Comparison of ENCODE assay signal across 8 cellular contexts in genomic region chr17:51122473-51123115, GRCh38. TPM values are rescaled to one million over a fixed set of nuclear protein-coding genes. Genes with fewer than 3 reads are reported as not detected.
DNase-seq lines count a peak whose midpoint lies in the region; ATAC-seq and TF ChIP-seq lines count a peak whose summit lies in the region.
"Not testable (repeated sequence)": the region's sequence is repeated elsewhere in the genome, so short reads cannot be mapped to it uniquely, and the experiment has no call there.

No MANE protein-coding gene starts in this region.

- H3K27ac ChIP-seq in AG04450 (ENCODE audit: low read depth, low read length) (peak overlapping the region; percentile 98), HUES48 (ENCODE audit: low read depth, low read length) (peak overlapping the region; percentile 99), left lung (peak overlapping the region; percentile 93 to 99), neutrophil (peak overlapping the region; percentile 100)
- H3K27ac ChIP-seq in endodermal cell (ENCODE audit: low read depth, low read length): not testable (repeated sequence)

- not testable (repeated sequence) for H3K9me3 Mint-ChIP-seq in WTC11; activated naive CD4-positive, alpha-beta T cell treated with anti-CD3 and anti-CD28 coated beads, Interleukin-2, amount 50 U/mL, for 24 hours; endodermal cell; stimulated activated memory B cell treated with anti-CD40 and anti-IgM and Interleukin-4, amounts not matched to agents 10 μg/mL and 1 μg/mL and 100 μg/mL, for 72 hours

- H3K4me3 Mint-ChIP-seq in WTC11: peak overlapping the region; percentile 96
- H3K4me3 Mint-ChIP-seq in activated naive CD4-positive, alpha-beta T cell treated with anti-CD3 and anti-CD28 coated beads, Interleukin-2, amount 50 U/mL, for 24 hours: peak overlapping the region; percentile 89
- H3K4me3 Mint-ChIP-seq in endodermal cell: peak overlapping the region; percentile 82
- not testable (repeated sequence) for H3K4me3 Mint-ChIP-seq in stimulated activated memory B cell treated with anti-CD40 and anti-IgM and Interleukin-4, amounts not matched to agents 10 μg/mL and 1 μg/mL and 100 μg/mL, for 72 hours

- peaks cover 24% of the 10 kb centered on the region for H3K4me1 Mint-ChIP-seq in WTC11
- H3K4me1 Mint-ChIP-seq in activated naive CD4-positive, alpha-beta T cell treated with anti-CD3 and anti-CD28 coated beads, Interleukin-2, amount 50 U/mL, for 24 hours: peaks cover 43% of the 10 kb centered on the region
- peaks cover 15% of the 10 kb centered on the region for H3K4me1 Mint-ChIP-seq in endodermal cell
- H3K4me1 Mint-ChIP-seq in stimulated activated memory B cell treated with anti-CD40 and anti-IgM and Interleukin-4, amounts not matched to agents 10 μg/mL and 1 μg/mL and 100 μg/mL, for 72 hours: peaks cover 48% of the 10 kb centered on the region

- not testable (repeated sequence) for ATAC-seq in WTC11; left lung; stimulated activated memory B cell treated with anti-CD40 and anti-IgM and Interleukin-4, amounts not matched to agents 10 μg/mL and 1 μg/mL and 100 μg/mL, for 72 hours

- DNase-seq in AG04450 (ENCODE audit: low read depth, low spot score); WTC11 (ENCODE audit: low spot score); endodermal cell; left lung: not testable (repeated sequence)

- not testable (repeated sequence) for H3K36me3 ChIP-seq in HUES48 (ENCODE audit: control insufficient read depth, insufficient read depth, low read length); endodermal cell (ENCODE audit: control insufficient read depth, insufficient read depth, low read length); left lung; neutrophil

- not testable (repeated sequence) for H3K27me3 Mint-ChIP-seq in WTC11 (ENCODE audit: low read depth); activated naive CD4-positive, alpha-beta T cell treated with anti-CD3 and anti-CD28 coated beads, Interleukin-2, amount 50 U/mL, for 24 hours; endodermal cell (ENCODE audit: insufficient read depth); stimulated activated memory B cell treated with anti-CD40 and anti-IgM and Interleukin-4, amounts not matched to agents 10 μg/mL and 1 μg/mL and 100 μg/mL, for 72 hours

- not testable (repeated sequence) for H3K9me3 ChIP-seq in AG04450 (ENCODE audit: control insufficient read depth, insufficient read depth, low read length); HUES48 (ENCODE audit: control insufficient read depth, insufficient read depth, low read length); endodermal cell (ENCODE audit: control insufficient read depth, low read length); left lung; neutrophil

- H3K36me3 Mint-ChIP-seq in WTC11; activated naive CD4-positive, alpha-beta T cell treated with anti-CD3 and anti-CD28 coated beads, Interleukin-2, amount 50 U/mL, for 24 hours; endodermal cell (ENCODE audit: low read depth); stimulated activated memory B cell treated with anti-CD40 and anti-IgM and Interleukin-4, amounts not matched to agents 10 μg/mL and 1 μg/mL and 100 μg/mL, for 72 hours: not testable (repeated sequence)

- 88 to 95% methylated on average over 6 to 10 of the region's 10 CpGs for WGBS in endodermal cell (ENCODE audit: insufficient coverage in 1 of 2, insufficient read length in 1 of 2), 2 experiments

- H3K4me3 ChIP-seq in AG04450 (ENCODE audit: low read depth, low read length): not testable (repeated sequence)
- peak overlapping the region; percentile 92 for H3K4me3 ChIP-seq in HUES48 (ENCODE audit: low read depth, low read length)
- peak overlapping the region; percentile 93 for H3K4me3 ChIP-seq in endodermal cell (ENCODE audit: low read length)
- H3K4me3 ChIP-seq in left lung: peak overlapping the region in 1 of 2 donors; percentile 93
- peak overlapping the region in 1 of 2 experiments; percentile 81 for H3K4me3 ChIP-seq in neutrophil (ENCODE audit: low read depth in 1 of 2, low read length in 1 of 2)

- CTCF ChIA-PET in AG04450 (lab: Charles Lee): interaction anchor here (0.7 kb wide), 1 partner anchor 157 kb away, joined by 3 read pairs; no protein-coding TSS in a partner anchor
- CTCF ChIA-PET in WTC11 (lab: Charles Lee): interaction anchor here (1.0 kb wide), 1 partner anchor 43 kb away, joined by 3 read pairs; the partner anchor contains the start of gene NME2

- POLR2A ChIA-PET in AG04450 (lab: Yijun Ruan, JAX): not testable (repeated sequence)
- POLR2A ChIA-PET in WTC11 (lab: Charles Lee): interaction anchor here (1.0 kb wide), 1 partner anchor 31 kb away, joined by 4 read pairs; the partner anchor contains the start of gene NME1

- H3K27me3 ChIP-seq in AG04450 (ENCODE audit: control insufficient read depth, insufficient read depth, low read length); HUES48 (ENCODE audit: control insufficient read depth, insufficient read depth, low read length); endodermal cell (ENCODE audit: control insufficient read depth, insufficient read depth, low read length, poor library complexity, severe bottlenecking); left lung; neutrophil: not testable (repeated sequence)

- peak overlapping the region; percentile 99 for H3K27ac Mint-ChIP-seq in WTC11
- peak overlapping the region; percentile 98 for H3K27ac Mint-ChIP-seq in activated naive CD4-positive, alpha-beta T cell treated with anti-CD3 and anti-CD28 coated beads, Interleukin-2, amount 50 U/mL, for 24 hours
- peak overlapping the region; percentile 99 for H3K27ac Mint-ChIP-seq in endodermal cell
- peak overlapping the region; percentile 97 for H3K27ac Mint-ChIP-seq in stimulated activated memory B cell treated with anti-CD40 and anti-IgM and Interleukin-4, amounts not matched to agents 10 μg/mL and 1 μg/mL and 100 μg/mL, for 72 hours

- TF ChIP-seq CTCF in AG04450 (IDR thresholded peaks at IDR 0.05; ENCODE audit: low read depth, low read length); WTC11 (IDR thresholded peaks at IDR 0.05); endodermal cell (conservative IDR thresholded peaks at IDR 0.05); left lung (IDR thresholded peaks at IDR 0.05); neutrophil (IDR thresholded peaks at IDR 0.05): not testable (repeated sequence)

- H3K4me1 ChIP-seq in HUES48 (ENCODE audit: control insufficient read depth, insufficient read depth, low read length) (peaks cover 13% of the 10 kb centered on the region), left lung (peaks cover 15 to 48% of the 10 kb centered on the region in 2 donors), neutrophil (ENCODE audit: control insufficient read depth in 1 of 2, insufficient read depth in 1 of 2, low read depth in 1 of 2, low read length in 1 of 2) (peaks cover 27 to 36% of the 10 kb centered on the region in 2 experiments)
- not testable (repeated sequence) for H3K4me1 ChIP-seq in endodermal cell (ENCODE audit: control insufficient read depth, insufficient read depth, low read length)

- intact Hi-C loops in left lung (cut with DNase I): not testable (repeated sequence)

- H3K9ac ChIP-seq in HUES48 (ENCODE audit: low read depth, low read length): peak overlapping the region; percentile 86
- H3K9ac ChIP-seq in endodermal cell (ENCODE audit: extremely low read depth, low read length, poor library complexity, severe bottlenecking): not testable (repeated sequence)

RNA-seq across cellular contexts. Expression of gene SPAG9, which starts 1.9 kb away (rescaled TPM):
- 31.4 and 42.1 TPM in 2 replicates for polyA plus RNA-seq in AG04450 (2011; rRNA removed)
- polyA minus RNA-seq in AG04450 (2011; rRNA and poly(A)+ RNA removed): 47.6 and 62.3 TPM in 2 replicates
- total RNA-seq in WTC11 (2021) (39.6 to 51.9 TPM (median 41.4 TPM) in 3 replicates), endodermal cell (10 to 100 TPM; 64.8 to 77.7 TPM), left lung (100 to 1,000 TPM; 105 to 116 TPM)
- 140 TPM for polyA plus RNA-seq in endodermal cell (2013, experiment 1 of 2)
- 131 TPM for polyA plus RNA-seq in endodermal cell (2013, experiment 2 of 2)

RNA-seq across cellular contexts. Expression of gene NME1, which starts 30.8 kb away (rescaled TPM):
- 271 and 350 TPM in 2 replicates for polyA plus RNA-seq in AG04450 (2011; rRNA removed)
- polyA minus RNA-seq in AG04450 (2011; rRNA and poly(A)+ RNA removed): 61.7 and 69.7 TPM in 2 replicates
- total RNA-seq in WTC11 (2021) (210 to 238 TPM (median 210 TPM) in 3 replicates), endodermal cell (100 to 1,000 TPM in 1 of 2 donors, 10 to 100 TPM in 1; 99.6 to 107 TPM), left lung (100 to 1,000 TPM in 1 of 2 donors, 10 to 100 TPM in 1; 66.8 to 131 TPM)
- 134 TPM for polyA plus RNA-seq in endodermal cell (2013, experiment 1 of 2)
- 136 TPM for polyA plus RNA-seq in endodermal cell (2013, experiment 2 of 2)

RNA-seq across cellular contexts. Expression of gene NME2, which starts 43.6 kb away (rescaled TPM):
- polyA plus RNA-seq in AG04450 (2011; rRNA removed): 823 and 851 TPM in 2 replicates
- 155 and 157 TPM in 2 replicates for polyA minus RNA-seq in AG04450 (2011; rRNA and poly(A)+ RNA removed)
- total RNA-seq in WTC11 (2021) (746 to 781 TPM (median 746 TPM) in 3 replicates), endodermal cell (100 to 1,000 TPM; 560 to 707 TPM), left lung (100 to 1,000 TPM; 451 to 546 TPM)
- 337 TPM for polyA plus RNA-seq in endodermal cell (2013, experiment 1 of 2)
- 326 TPM for polyA plus RNA-seq in endodermal cell (2013, experiment 2 of 2)
